Comparison of ENCODE assay signal across 28 cellular contexts in the genomic region with DNA sequence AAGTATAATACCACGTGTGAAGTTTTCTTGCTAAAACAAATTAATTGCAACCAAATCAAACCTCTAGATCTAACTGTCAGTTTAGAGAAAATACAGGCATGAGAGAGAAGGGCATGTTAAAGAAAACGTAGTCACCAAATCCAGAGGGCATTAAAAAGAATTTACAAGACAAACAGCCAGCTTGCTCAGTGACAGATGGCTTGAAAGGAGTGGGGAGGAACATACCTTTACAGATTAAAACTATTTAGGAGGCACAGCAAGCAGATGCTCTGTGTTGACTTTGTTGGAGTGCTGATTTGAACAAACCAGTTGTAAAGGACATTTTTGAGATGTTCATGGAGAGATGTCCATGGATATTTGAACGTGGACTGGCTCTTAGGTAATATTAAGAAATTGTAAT.
A peak's percentile ranks its signal among the peaks of the same experiment; 100 is the strongest.
DNase-seq lines count a peak whose midpoint lies in the region; ATAC-seq and TF ChIP-seq lines count a peak whose summit lies in the region.
"Had no signal": no experiment of that assay in that cellular context is flagged by ENCODE, and none has a peak within 500 bp of the region (broad histone marks: within the 10 kb centered on the region; RNA-seq: fewer than 3 reads in every experiment).

No MANE protein-coding gene starts in this region.

- peaks cover 4% of the 10 kb centered on the region for H3K9me3 Mint-ChIP-seq in stimulated activated memory B cell treated with anti-CD40 and anti-IgM and Interleukin-4, amounts not matched to agents 10 μg/mL and 1 μg/mL and 100 μg/mL, for 72 hours
- H3K9me3 Mint-ChIP-seq in activated naive CD4-positive, alpha-beta T cell treated with anti-CD3 and anti-CD28 coated beads, Interleukin-2, amount 10 ng/mL, durations not matched to agents 7 days and 5 days, result no peaks in the 10 kb centered on the region
- H3K9me3 Mint-ChIP-seq: activated CD4-positive, alpha-beta T cell treated with anti-CD3 and anti-CD28 coated beads, Interleukin-2, amount 10 ng/mL, durations not matched to agents 24 days and 14 days had no signal

- TF ChIP-seq CTCF in OCI-LY1 (IDR thresholded peaks at IDR 0.05; ENCODE audit: low read length), result no peak

- H3K9me2 ChIP-seq in OCI-LY1 (ENCODE audit: low read depth, low read length), result no peaks in the 10 kb centered on the region

- H3K36me3 ChIP-seq in HUES6 (ENCODE audit: control insufficient read depth, insufficient read depth, low read length) (peaks cover 10% of the 10 kb centered on the region; the same call in 1 of the 2 replicates), OCI-LY1 (ENCODE audit: insufficient read depth, low read length) (peaks cover 28% of the 10 kb centered on the region), iPS-20b (ENCODE audit: insufficient read depth, low read depth, low read length) (peaks cover 8% of the 10 kb centered on the region)

- no peaks in the 10 kb centered on the region for H3K27me3 Mint-ChIP-seq in stimulated activated memory B cell treated with anti-CD40 and anti-IgM and Interleukin-4, amounts not matched to agents 10 μg/mL and 1 μg/mL and 100 μg/mL, for 72 hours
- H3K27me3 Mint-ChIP-seq in activated naive CD4-positive, alpha-beta T cell treated with anti-CD3 and anti-CD28 coated beads, Interleukin-2, amount 10 ng/mL, durations not matched to agents 7 days and 5 days, result no peaks in the 10 kb centered on the region
- H3K27me3 Mint-ChIP-seq: activated CD4-positive, alpha-beta T cell treated with anti-CD3 and anti-CD28 coated beads, Interleukin-2, amount 10 ng/mL, durations not matched to agents 24 days and 14 days; activated naive CD8-positive, alpha-beta T cell treated with anti-CD3 and anti-CD28 coated beads for 36 hours; CD4-positive, CD25-positive, alpha-beta regulatory T cell; T-cell had no signal

- peaks cover 3% of the 10 kb centered on the region; the same call in 1 of the 2 replicates for H3K9me3 ChIP-seq in HUES6 (ENCODE audit: control insufficient read depth, insufficient read depth, low read depth, low read length)
- no peaks in the 10 kb centered on the region for H3K9me3 ChIP-seq in OCI-LY1 (ENCODE audit: low read length)
- no peaks in the 10 kb centered on the region for H3K9me3 ChIP-seq in iPS-20b (ENCODE audit: insufficient read depth, low read depth, low read length)
- H3K9me3 ChIP-seq: psoas muscle, SJCRH30, tibial artery had no signal

- H3K9ac ChIP-seq in HUES6 (ENCODE audit: low read length) (no peak overlapping the region), OCI-LY1 (ENCODE audit: low read length) (peak overlapping the region; percentile 58), iPS-20b (ENCODE audit: low read depth, low read length) (no peak overlapping the region)

- peaks cover 58% of the 10 kb centered on the region for H3K36me3 Mint-ChIP-seq in stimulated activated memory B cell treated with anti-CD40 and anti-IgM and Interleukin-4, amounts not matched to agents 10 μg/mL and 1 μg/mL and 100 μg/mL, for 72 hours
- peaks cover 7% of the 10 kb centered on the region for H3K36me3 Mint-ChIP-seq in activated naive CD4-positive, alpha-beta T cell treated with anti-CD3 and anti-CD28 coated beads, Interleukin-2, amount 10 ng/mL, durations not matched to agents 7 days and 5 days

- no peak for ATAC-seq in HG02970 (IDR thresholded peaks at IDR 0.05; ENCODE audit: low FRiP score, unreplicated experiment)
- no peak for ATAC-seq in stimulated activated memory B cell treated with anti-CD40 and anti-IgM and Interleukin-4, amounts not matched to agents 10 μg/mL and 1 μg/mL and 100 μg/mL, for 72 hours
- ATAC-seq: sciatic nerve, T-cell had no signal

- H4K20me1 ChIP-seq in OCI-LY1 (ENCODE audit: insufficient read depth, low read length), result no peaks in the 10 kb centered on the region

- H3K4me3 Mint-ChIP-seq in stimulated activated memory B cell treated with anti-CD40 and anti-IgM and Interleukin-4, amounts not matched to agents 10 μg/mL and 1 μg/mL and 100 μg/mL, for 72 hours, result no peak overlapping the region
- H3K4me3 Mint-ChIP-seq in activated naive CD4-positive, alpha-beta T cell treated with anti-CD3 and anti-CD28 coated beads, Interleukin-2, amount 10 ng/mL, durations not matched to agents 7 days and 5 days, result no peak overlapping the region
- H3K4me3 Mint-ChIP-seq: activated CD4-positive, alpha-beta T cell treated with anti-CD3 and anti-CD28 coated beads, Interleukin-2, amount 10 ng/mL, durations not matched to agents 24 days and 14 days; activated naive CD8-positive, alpha-beta T cell treated with anti-CD3 and anti-CD28 coated beads for 36 hours; T-cell had no signal

- H3K79me2 ChIP-seq in OCI-LY1 (ENCODE audit: insufficient read depth, low read length), result peaks cover 10% of the 10 kb centered on the region; the same call in 1 of the 2 replicates

- H3K4me2 ChIP-seq in OCI-LY1 (ENCODE audit: low read length), result peak overlapping the region; percentile 41

- no peak overlapping the region for H2AFZ ChIP-seq in OCI-LY1 (ENCODE audit: low read length)

- H3F3A ChIP-seq in OCI-LY1 (ENCODE audit: insufficient read depth, low read length), result peaks cover 10% of the 10 kb centered on the region; the same call in 1 of the 2 replicates

- 0 out of 2 replicates have a peak overlapping the region, but pooled peaks have one; percentile 5 for H3K27ac ChIP-seq in HUES6 (ENCODE audit: low read depth, low read length)
- H3K27ac ChIP-seq in OCI-LY1 (ENCODE audit: low read depth, low read length, poor library complexity, severe bottlenecking), result peak overlapping the region; percentile 100
- H3K27ac ChIP-seq in iPS-20b (ENCODE audit: low read length), result no peak overlapping the region
- H3K27ac ChIP-seq: coronary artery, epithelial cell of prostate, SJCRH30, tibial artery had no signal

- H3K27ac Mint-ChIP-seq in stimulated activated memory B cell treated with anti-CD40 and anti-IgM and Interleukin-4, amounts not matched to agents 10 μg/mL and 1 μg/mL and 100 μg/mL, for 72 hours, result no peak overlapping the region
- H3K27ac Mint-ChIP-seq in activated naive CD4-positive, alpha-beta T cell treated with anti-CD3 and anti-CD28 coated beads, Interleukin-2, amount 10 ng/mL, durations not matched to agents 7 days and 5 days, result no peak overlapping the region
- H3K27ac Mint-ChIP-seq: activated CD4-positive, alpha-beta T cell treated with anti-CD3 and anti-CD28 coated beads, Interleukin-2, amount 10 ng/mL, durations not matched to agents 24 days and 14 days; activated naive CD8-positive, alpha-beta T cell treated with anti-CD3 and anti-CD28 coated beads for 36 hours; T-cell had no signal

- H3K4me3 ChIP-seq in HUES6 (ENCODE audit: low read depth, low read length) (no peak overlapping the region), OCI-LY1 (ENCODE audit: low read depth, low read length, poor library complexity, severe bottlenecking) (peak overlapping the region; percentile 13), iPS-20b (ENCODE audit: low read length) (peak overlapping the region; percentile 51)
- H3K4me3 ChIP-seq: coronary artery, psoas muscle, SJCRH30, tibial artery had no signal

- H3K27me3 ChIP-seq in HUES6 (ENCODE audit: control insufficient read depth, insufficient read depth, low read length) (no peaks in the 10 kb centered on the region), OCI-LY1 (ENCODE audit: insufficient read depth, low read length) (no peaks in the 10 kb centered on the region), iPS-20b (ENCODE audit: insufficient read depth, low read length) (no peaks in the 10 kb centered on the region)
- H3K27me3 ChIP-seq: SJCRH30, tibial artery had no signal

- peaks cover 34% of the 10 kb centered on the region for H3K4me1 Mint-ChIP-seq in stimulated activated memory B cell treated with anti-CD40 and anti-IgM and Interleukin-4, amounts not matched to agents 10 μg/mL and 1 μg/mL and 100 μg/mL, for 72 hours
- peaks cover 7% of the 10 kb centered on the region for H3K4me1 Mint-ChIP-seq in activated naive CD4-positive, alpha-beta T cell treated with anti-CD3 and anti-CD28 coated beads, Interleukin-2, amount 10 ng/mL, durations not matched to agents 7 days and 5 days

- DNase-seq in DMS 273 (lab: John Stamatoyannopoulos, UW; ENCODE audit: unreplicated experiment), result peak; percentile 51
- DNase-seq in central memory CD4-positive, alpha-beta T cell, result no peak
- no peak for DNase-seq in activated naive CD4-positive, alpha-beta T cell treated with anti-CD3 and anti-CD28 coated beads, Interleukin-2, amount 10 ng/mL, durations not matched to agents 7 days and 5 days
- DNase-seq: activated CD4-positive, alpha-beta T cell treated with anti-CD3 and anti-CD28 coated beads, Interleukin-2, amount 10 ng/mL, durations not matched to agents 24 days and 14 days; activated effector memory CD4-positive, alpha-beta T cell treated with anti-CD3 and anti-CD28 coated beads, Interleukin-2, amount 50 U/mL, for 16 hours; activated naive CD8-positive, alpha-beta T cell treated with anti-CD3 and anti-CD28 coated beads for 36 hours; aorta; CD4-positive, CD25-positive, alpha-beta regulatory T cell; effector memory CD4-positive, alpha-beta T cell; IMR-90; kidney; MV-4-11; NCI-H146; nucleus accumbens; psoas muscle; SJCRH30; stimulated activated CD4-positive, alpha-beta T cell treated with anti-CD3 and anti-CD28 coated beads, Interleukin-12 subunit alpha, Interleukin-12 subunit beta, amount 100 ng/mL, for 4 hours; stimulated activated CD4-positive, alpha-beta T cell treated with anti-CD3 and anti-CD28 coated beads, Interleukin-2, amount 100 ng/mL, for 48 hours; T-cell; tibial artery had no signal

- H3K4me1 ChIP-seq in HUES6 (ENCODE audit: control insufficient read depth, insufficient read depth, low read length) (peaks cover 38% of the 10 kb centered on the region), OCI-LY1 (ENCODE audit: insufficient read depth, low read length, severe bottlenecking) (peaks cover 99% of the 10 kb centered on the region), iPS-20b (ENCODE audit: insufficient read depth, low read length) (peaks cover 33% of the 10 kb centered on the region; the same call in 1 of the 2 replicates)
- H3K4me1 ChIP-seq: SJCRH30, tibial artery had no signal

- CTCF ChIA-PET in activated naive CD4-positive, alpha-beta T cell treated with anti-CD3 and anti-CD28 coated beads, Interleukin-2, amount 10 ng/mL, durations not matched to agents 7 days and 5 days (lab: Charles Lee), result no interaction called here
